Comparison of ENCODE assay signal across 1 cellular context in the genomic region with DNA sequence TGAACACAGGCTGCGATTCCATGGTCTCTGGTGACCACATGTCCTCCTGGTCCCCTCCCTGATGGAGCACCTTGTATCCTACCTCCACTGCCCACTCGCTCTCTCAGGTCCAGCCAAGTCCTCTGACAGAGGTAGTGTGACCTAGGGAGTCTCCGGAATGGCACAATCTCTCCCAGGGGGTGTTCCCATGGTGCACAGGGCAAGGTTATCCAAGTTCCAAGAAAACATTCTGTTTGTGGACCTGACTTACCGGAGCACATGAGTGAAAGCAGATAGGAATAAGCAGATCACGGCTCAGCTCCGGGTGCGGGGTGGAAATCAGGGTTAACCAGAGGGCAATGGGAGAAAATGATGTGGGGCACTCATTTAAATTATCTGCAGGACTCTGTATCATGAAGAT.
TF ChIP-seq lines count a peak whose summit lies in the region.

No MANE protein-coding gene starts in this region.

TF ChIP-seq in IMR-90, 13 proteins besides CTCF, POLR2A, EP300 and RAD21:
- no peak for TF ChIP-seq NFE2L2 (IDR thresholded peaks at IDR 0.05; ENCODE audit: low read depth, low read length)
- no peak for TF ChIP-seq CHD1 (IDR thresholded peaks at IDR 0.05; ENCODE audit: low read depth, low read length)
- no peak for TF ChIP-seq MAFK (IDR thresholded peaks at IDR 0.05; ENCODE audit: low read depth, low read length)
- no peak for TF ChIP-seq SMC3 (IDR thresholded peaks at IDR 0.05; ENCODE audit: low read depth, low read length)
- TF ChIP-seq MAZ (IDR thresholded peaks at IDR 0.05; ENCODE audit: borderline replicate concordance, low read depth, low read length), result no peak
- TF ChIP-seq MXI1 (IDR thresholded peaks at IDR 0.05; ENCODE audit: borderline replicate concordance, low read depth, low read length), result no peak
- no peak for TF ChIP-seq RFX5 (IDR thresholded peaks at IDR 0.05; ENCODE audit: low read depth, low read length)
- no peak for TF ChIP-seq RCOR1 (IDR thresholded peaks at IDR 0.05; ENCODE audit: insufficient replicate concordance, low read length)
- TF ChIP-seq, protein P1, sequence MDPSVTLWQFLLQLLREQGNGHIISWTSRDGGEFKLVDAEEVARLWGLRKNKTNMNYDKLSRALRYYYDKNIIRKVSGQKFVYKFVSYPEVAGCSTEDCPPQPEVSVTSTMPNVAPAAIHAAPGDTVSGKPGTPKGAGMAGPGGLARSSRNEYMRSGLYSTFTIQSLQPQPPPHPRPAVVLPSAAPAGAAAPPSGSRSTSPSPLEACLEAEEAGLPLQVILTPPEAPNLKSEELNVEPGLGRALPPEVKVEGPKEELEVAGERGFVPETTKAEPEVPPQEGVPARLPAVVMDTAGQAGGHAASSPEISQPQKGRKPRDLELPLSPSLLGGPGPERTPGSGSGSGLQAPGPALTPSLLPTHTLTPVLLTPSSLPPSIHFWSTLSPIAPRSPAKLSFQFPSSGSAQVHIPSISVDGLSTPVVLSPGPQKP (IDR thresholded peaks at IDR 0.05; ENCODE audit: borderline replicate concordance, low read depth, low read length), result no peak
- TF ChIP-seq, protein P2, sequence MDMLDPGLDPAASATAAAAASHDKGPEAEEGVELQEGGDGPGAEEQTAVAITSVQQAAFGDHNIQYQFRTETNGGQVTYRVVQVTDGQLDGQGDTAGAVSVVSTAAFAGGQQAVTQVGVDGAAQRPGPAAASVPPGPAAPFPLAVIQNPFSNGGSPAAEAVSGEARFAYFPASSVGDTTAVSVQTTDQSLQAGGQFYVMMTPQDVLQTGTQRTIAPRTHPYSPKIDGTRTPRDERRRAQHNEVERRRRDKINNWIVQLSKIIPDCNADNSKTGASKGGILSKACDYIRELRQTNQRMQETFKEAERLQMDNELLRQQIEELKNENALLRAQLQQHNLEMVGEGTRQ (IDR thresholded peaks at IDR 0.05; ENCODE audit: low read depth, low read length), result no peak
- TF ChIP-seq CEBPB (IDR thresholded peaks at IDR 0.05; ENCODE audit: low read depth, low read length), result no peak
- TF ChIP-seq FOS (IDR thresholded peaks at IDR 0.05; ENCODE audit: low read depth, low read length), result no peak
- no peak for TF ChIP-seq BHLHE40 (IDR thresholded peaks at IDR 0.05; ENCODE audit: low read depth, low read length)
